9 cellular contexts compared by ENCODE assay signal in genomic region chr3:184315506-184315867, GRCh38. TPM values are rescaled to one million over a fixed set of nuclear protein-coding genes. Genes with fewer than 3 reads are reported as not detected.
DNase-seq lines count a peak whose midpoint lies in the region; ATAC-seq and TF ChIP-seq lines count a peak whose summit lies in the region.
"Had no signal": no experiment of that assay in that cellular context is flagged by ENCODE, and none has a peak within 500 bp of the region (broad histone marks: within the 10 kb centered on the region; RNA-seq: fewer than 3 reads in every experiment).

No MANE protein-coding gene starts in this region.

- no peak for DNase-seq in GM12864 (ENCODE audit: low read depth)
- no peak for DNase-seq in activated naive CD8-positive, alpha-beta T cell treated with anti-CD3 and anti-CD28 coated beads for 36 hours
- DNase-seq in left colon, result no peak
- DNase-seq in tibial nerve (ENCODE audit: low spot score in 2 of 2), result no peak
- no peak for DNase-seq in NCI-H2227 treated with DMSO at 0.1 percent for 48 hours (lab: John Stamatoyannopoulos, UW)
- DNase-seq in foreskin melanocyte, result no peak

- no peaks in the 10 kb centered on the region for H3K9me3 ChIP-seq in tibial nerve

- H3K4me1 Mint-ChIP-seq in activated naive CD8-positive, alpha-beta T cell treated with anti-CD3 and anti-CD28 coated beads for 36 hours, result peaks cover 36% of the 10 kb centered on the region

- peaks cover 0 to 24% (median 1%) of the 10 kb centered on the region in 3 donors for H3K36me3 ChIP-seq in tibial nerve

- peaks cover 0 to 56% (median 36%) of the 10 kb centered on the region in 4 donors for H3K4me1 ChIP-seq in tibial nerve

- peak overlapping the region; percentile 84 to 99 (median 97) for H3K27ac ChIP-seq in tibial nerve

- H3K9me3 Mint-ChIP-seq in activated naive CD8-positive, alpha-beta T cell treated with anti-CD3 and anti-CD28 coated beads for 36 hours, result no peaks in the 10 kb centered on the region

- H3K27me3 Mint-ChIP-seq in activated naive CD8-positive, alpha-beta T cell treated with anti-CD3 and anti-CD28 coated beads for 36 hours, result no peaks in the 10 kb centered on the region

- peaks cover 34% of the 10 kb centered on the region for H3K36me3 Mint-ChIP-seq in activated naive CD8-positive, alpha-beta T cell treated with anti-CD3 and anti-CD28 coated beads for 36 hours

- H3K27ac Mint-ChIP-seq in activated naive CD8-positive, alpha-beta T cell treated with anti-CD3 and anti-CD28 coated beads for 36 hours, result peak overlapping the region; percentile 52

- H3K27me3 ChIP-seq in tibial nerve, result no peaks in the 10 kb centered on the region

- H3K4me3 ChIP-seq in GM12864 (ENCODE audit: low read depth, low read length) (peak overlapping the region; percentile 90), tibial nerve (peak overlapping the region; percentile 48 to 98 (median 88))

- TF ChIP-seq CTCF in GM12864 (IDR thresholded peaks at IDR 0.05; ENCODE audit: low read depth, low read length, missing control alignments) (no peak), tibial nerve (IDR thresholded peaks at IDR 0.05) (no peak)

- peak overlapping the region; percentile 83 for H3K4me3 Mint-ChIP-seq in activated naive CD8-positive, alpha-beta T cell treated with anti-CD3 and anti-CD28 coated beads for 36 hours

- intact Hi-C loops in left colon (cut with DNase I, micrococcal nuclease), result no loop called here

- 4% methylated on average over 8 to 9 of the region's 9 CpGs for WGBS in tibial nerve, 2 donors

- TF ChIP-seq EP300 in tibial nerve (IDR thresholded peaks at IDR 0.05), result no peak

- TF ChIP-seq POLR2A in tibial nerve (IDR thresholded peaks at IDR 0.05), result no peak

- ATAC-seq in HG02981 (IDR thresholded peaks at IDR 0.05; ENCODE audit: unreplicated experiment), result peak; percentile 0
- ATAC-seq in left colon, result peak; percentile 5
- ATAC-seq in activated CD4-positive, CD25-positive, alpha-beta regulatory T cell treated with anti-CD3 and anti-CD28 coated beads, Interleukin-2, amount 50 U/mL, for 24 hours, result no peak

RNA-seq across cellular contexts. Expression of gene EIF4G1, which starts 1.1 kb away (rescaled TPM):
- 100 to 1,000 TPM; 644 to 660 TPM for total RNA-seq in activated naive CD8-positive, alpha-beta T cell treated with anti-CD3 and anti-CD28 coated beads for 36 hours
- total RNA-seq in left colon, result 100 to 1,000 TPM; 245 to 322 TPM
- total RNA-seq in tibial nerve, result 100 to 1,000 TPM; 173 to 248 (median 192) TPM

RNA-seq across cellular contexts. Expression of gene PSMD2, which starts 16.4 kb away (rescaled TPM):
- total RNA-seq in activated naive CD8-positive, alpha-beta T cell treated with anti-CD3 and anti-CD28 coated beads for 36 hours, result 100 to 1,000 TPM; 257 to 282 TPM
- total RNA-seq in left colon (100 to 1,000 TPM; 174 to 187 TPM), tibial nerve (100 to 1,000 TPM; 122 to 226 (median 152) TPM)

RNA-seq across cellular contexts. Expression of gene FAM131A, which starts 21.9 kb away (rescaled TPM):
- total RNA-seq in activated naive CD8-positive, alpha-beta T cell treated with anti-CD3 and anti-CD28 coated beads for 36 hours, result 1 to 10 TPM; 2.1 to 3.4 TPM
- total RNA-seq in left colon (10 to 100 TPM; 16.2 to 20.9 TPM), tibial nerve (10 to 100 TPM; 35.0 to 45.3 (median 39.6) TPM)

RNA-seq across cellular contexts. Expression of gene ECE2, which starts 39.7 kb away (rescaled TPM):
- total RNA-seq in activated naive CD8-positive, alpha-beta T cell treated with anti-CD3 and anti-CD28 coated beads for 36 hours, result not detected
- under 1 TPM; 0.20 to 0.24 TPM for total RNA-seq in left colon
- not detected for total RNA-seq in tibial nerve
- total RNA-seq: T-helper 1 cell treated with Interleukin-12 subunit alpha and Interleukin-12 subunit beta and Interleukin-4 antibody, amounts not matched to agents 30 ng/mL and 1 ng/mL, for 36 hours had no signal

RNA-seq across cellular contexts. Expression of gene CLCN2, which starts 45.9 kb away (rescaled TPM):
- 1 to 10 TPM; 5.0 to 6.8 TPM for total RNA-seq in activated naive CD8-positive, alpha-beta T cell treated with anti-CD3 and anti-CD28 coated beads for 36 hours
- total RNA-seq in left colon (10 to 100 TPM; 73.2 to 89.9 TPM), tibial nerve (10 to 100 TPM; 51.3 to 86.3 (median 54.9) TPM)

Comparison
In these comparisons a context has a peak if more than half of its experiments do, and no peak if none do; other contexts are left out.
1. ATAC-seq: peak in HG02981 (single experiment) and left colon (single experiment); none in activated CD4-positive, CD25-positive, alpha-beta regulatory T cell treated with anti-CD3 and anti-CD28 coated beads, Interleukin-2, amount 50 U/mL, for 24 hours (0 of 2).